Comparison of ENCODE assay signal across 1 cellular context in the genomic region with DNA sequence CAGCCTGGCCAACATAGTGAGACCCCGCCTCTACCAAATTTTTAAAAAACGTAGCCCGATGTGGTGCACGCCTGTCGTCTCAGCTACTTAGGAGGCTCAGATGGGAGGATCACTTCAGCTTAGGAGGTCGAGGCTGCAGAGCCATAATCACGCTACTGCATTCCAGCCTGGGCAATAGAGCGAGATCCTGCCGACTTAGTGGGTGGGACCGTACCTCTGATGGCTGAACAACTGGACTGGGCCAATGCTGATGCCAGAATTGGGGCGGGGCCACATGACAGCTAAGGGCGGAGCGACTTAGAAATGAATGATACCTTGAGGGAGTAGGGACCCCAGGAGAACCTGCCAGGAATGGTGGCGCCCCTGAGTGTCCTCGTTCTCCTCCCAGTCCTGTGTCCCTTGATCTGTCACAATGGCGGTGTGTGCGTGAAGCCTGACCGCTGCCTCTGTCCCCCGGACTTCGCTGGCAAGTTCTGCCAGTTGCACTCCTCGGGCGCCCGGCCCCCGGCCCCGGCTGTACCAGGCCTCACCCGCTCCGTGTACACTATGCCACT.
TF ChIP-seq lines count a peak whose summit lies in the region.

No MANE protein-coding gene starts in this region.

TF ChIP-seq in HepG2, 621 proteins besides CTCF, POLR2A, EP300 and RAD21:
- TF ChIP-seq ARHGAP35 (CRISPR knock-in tag; IDR thresholded peaks at IDR 0.05; ENCODE audit: borderline replicate concordance) (no peak), ZKSCAN5 (CRISPR knock-in tag; IDR thresholded peaks at IDR 0.05) (no peak), ATF7-NPFF (CRISPR knock-in tag; IDR thresholded peaks at IDR 0.05; ENCODE audit: low read depth) (no peak), MYPOP (CRISPR knock-in tag; IDR thresholded peaks at IDR 0.05) (no peak), ZFP37 (CRISPR knock-in tag; IDR thresholded peaks at IDR 0.05; ENCODE audit: borderline replicate concordance) (no peak), ZNF235 (CRISPR knock-in tag; IDR thresholded peaks at IDR 0.05; ENCODE audit: borderline replicate concordance) (no peak), ZNF609 (CRISPR knock-in tag; IDR thresholded peaks at IDR 0.05; ENCODE audit: borderline replicate concordance) (no peak), KLF9 (CRISPR knock-in tag; IDR thresholded peaks at IDR 0.05; ENCODE audit: low read depth) (no peak), ZNF564 (CRISPR knock-in tag; IDR thresholded peaks at IDR 0.05) (0 out of 2 replicates have a peak, but pooled peaks have one; percentile 5), TCF7L2 (IDR thresholded peaks at IDR 0.05; ENCODE audit: low read depth, low read length) (no peak), ZNF121 (CRISPR knock-in tag; IDR thresholded peaks at IDR 0.05) (peak; percentile 91), ZNF772 (CRISPR knock-in tag; IDR thresholded peaks at IDR 0.05) (0 out of 2 replicates have a peak, but pooled peaks have one; percentile 9), TBX3 (IDR thresholded peaks at IDR 0.05; ENCODE audit: borderline replicate concordance) (no peak), MAZ (IDR thresholded peaks at IDR 0.05; ENCODE audit: borderline replicate concordance, low read depth, low read length) (no peak), MAZ (CRISPR knock-in tag; IDR thresholded peaks at IDR 0.05; ENCODE audit: low read depth) (0 out of 2 replicates have a peak, but pooled peaks have one; percentile 5), ZNF543 (CRISPR knock-in tag; IDR thresholded peaks at IDR 0.05) (0 out of 2 replicates have a peak, but pooled peaks have one; percentile 5), NFKBIZ (CRISPR knock-in tag; IDR thresholded peaks at IDR 0.05) (no peak), LCORL (IDR thresholded peaks at IDR 0.05) (no peak), LCORL (CRISPR knock-in tag; IDR thresholded peaks at IDR 0.05) (no peak), SMARCC2 (IDR thresholded peaks at IDR 0.05) (no peak), NONO (IDR thresholded peaks at IDR 0.05) (no peak), NONO (CRISPR knock-in tag; conservative IDR thresholded peaks at IDR 0.05) (no peak)
- TF ChIP-seq, protein P1, sequence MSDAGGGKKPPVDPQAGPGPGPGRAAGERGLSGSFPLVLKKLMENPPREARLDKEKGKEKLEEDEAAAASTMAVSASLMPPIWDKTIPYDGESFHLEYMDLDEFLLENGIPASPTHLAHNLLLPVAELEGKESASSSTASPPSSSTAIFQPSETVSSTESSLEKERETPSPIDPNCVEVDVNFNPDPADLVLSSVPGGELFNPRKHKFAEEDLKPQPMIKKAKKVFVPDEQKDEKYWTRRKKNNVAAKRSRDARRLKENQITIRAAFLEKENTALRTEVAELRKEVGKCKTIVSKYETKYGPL (CRISPR knock-in tag; IDR thresholded peaks at IDR 0.05): no peak
- TF ChIP-seq, protein P2, sequence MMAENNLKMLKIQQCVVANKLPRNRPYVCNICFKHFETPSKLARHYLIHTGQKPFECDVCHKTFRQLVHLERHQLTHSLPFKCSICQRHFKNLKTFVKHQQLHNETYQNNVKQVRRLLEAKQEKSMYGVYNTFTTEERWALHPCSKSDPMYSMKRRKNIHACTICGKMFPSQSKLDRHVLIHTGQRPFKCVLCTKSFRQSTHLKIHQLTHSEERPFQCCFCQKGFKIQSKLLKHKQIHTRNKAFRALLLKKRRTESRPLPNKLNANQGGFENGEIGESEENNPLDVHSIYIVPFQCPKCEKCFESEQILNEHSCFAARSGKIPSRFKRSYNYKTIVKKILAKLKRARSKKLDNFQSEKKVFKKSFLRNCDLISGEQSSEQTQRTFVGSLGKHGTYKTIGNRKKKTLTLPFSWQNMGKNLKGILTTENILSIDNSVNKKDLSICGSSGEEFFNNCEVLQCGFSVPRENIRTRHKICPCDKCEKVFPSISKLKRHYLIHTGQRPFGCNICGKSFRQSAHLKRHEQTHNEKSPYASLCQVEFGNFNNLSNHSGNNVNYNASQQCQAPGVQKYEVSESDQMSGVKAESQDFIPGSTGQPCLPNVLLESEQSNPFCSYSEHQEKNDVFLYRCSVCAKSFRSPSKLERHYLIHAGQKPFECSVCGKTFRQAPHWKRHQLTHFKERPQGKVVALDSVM (CRISPR knock-in tag; IDR thresholded peaks at IDR 0.05): peak; percentile 83
